In the genomic region with DNA sequence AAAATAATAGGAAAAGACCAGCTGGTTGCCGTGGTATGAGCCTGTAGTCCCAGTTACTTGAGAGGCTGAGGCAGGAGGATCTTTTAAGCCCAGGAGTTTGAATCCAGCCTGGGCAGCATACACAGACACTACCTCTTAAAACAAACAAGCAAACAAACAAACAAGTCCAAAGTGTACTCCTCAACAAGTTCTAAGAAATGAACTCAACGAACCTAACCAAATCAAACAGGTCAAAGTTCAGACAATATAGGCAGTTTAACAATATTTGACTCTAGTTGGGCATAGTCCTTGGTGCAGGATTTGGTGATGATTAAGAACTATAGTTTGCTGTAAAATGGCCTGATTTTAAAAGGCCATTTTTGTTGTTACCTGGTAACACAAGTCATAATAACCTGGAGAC, we compare ENCODE assay signal across 20 cellular contexts. TPM values are rescaled to one million over a fixed set of nuclear protein-coding genes. Genes with fewer than 3 reads are reported as not detected.
DNase-seq lines count a peak whose midpoint lies in the region; ATAC-seq, FAIRE-seq and TF ChIP-seq lines count a peak whose summit lies in the region.
"Had no signal": no experiment of that assay in that cellular context is flagged by ENCODE, and none has a peak within 500 bp of the region (broad histone marks: within the 10 kb centered on the region; RNA-seq: fewer than 3 reads in every experiment).

No MANE protein-coding gene starts in this region.

- H4K20me1 ChIP-seq in GM23338 (replicated peaks; ENCODE audit: insufficient read depth): no peaks in the 10 kb centered on the region

- H3K4me3 ChIP-seq in bronchial epithelial cell (ENCODE audit: low read depth, low read length): no peak overlapping the region
- H3K4me3 ChIP-seq in right lobe of liver: no peak overlapping the region
- no peak overlapping the region for H3K4me3 ChIP-seq in GM23338

- no peak overlapping the region for H3K4me2 ChIP-seq in GM23338

- H3F3A ChIP-seq in GM23338 (replicated peaks; ENCODE audit: low read depth): no peaks in the 10 kb centered on the region

- peak; percentile 7 for FAIRE-seq in bronchial epithelial cell (lab: Jason Lieb, UNC)
- FAIRE-seq: D721Med, G401.6, GM12892, GM18507 had no signal

- H3K9me2 ChIP-seq in GM23338 (ENCODE audit: insufficient read depth): no peaks in the 10 kb centered on the region

- H3K4me3 Mint-ChIP-seq in GM23338: no peak overlapping the region
- H3K4me3 Mint-ChIP-seq: CD4-positive, CD25-positive, alpha-beta regulatory T cell; CD8-positive, alpha-beta memory T cell; HFFc6 had no signal

- H3K27me3 ChIP-seq in bronchial epithelial cell (ENCODE audit: control insufficient read depth, insufficient read depth, low read length) (no peaks in the 10 kb centered on the region), right lobe of liver (no peaks in the 10 kb centered on the region), GM23338 (ENCODE audit: insufficient read depth) (no peaks in the 10 kb centered on the region)
- H3K27me3 ChIP-seq: BE2C had no signal

- H3K36me3 Mint-ChIP-seq in GM23338 (ENCODE audit: low read depth): peaks cover 2% of the 10 kb centered on the region; the same call in 2 of the 3 replicates
- H3K36me3 Mint-ChIP-seq: CD4-positive, CD25-positive, alpha-beta regulatory T cell had no signal

- H3K27ac ChIP-seq in right lobe of liver: no peak overlapping the region
- no peak overlapping the region for H3K27ac ChIP-seq in GM23338 (ENCODE audit: low read depth)

- H3K36me3 ChIP-seq in bronchial epithelial cell (ENCODE audit: control insufficient read depth, insufficient read depth, low read length) (no peaks in the 10 kb centered on the region), right lobe of liver (no peaks in the 10 kb centered on the region), GM23338 (ENCODE audit: insufficient read depth) (no peaks in the 10 kb centered on the region)
- H3K36me3 ChIP-seq: BE2C had no signal

- no peak overlapping the region for H2AFZ ChIP-seq in GM23338

- no peaks in the 10 kb centered on the region for H3K79me2 ChIP-seq in GM23338 (replicated peaks; ENCODE audit: insufficient read depth)

- no peaks in the 10 kb centered on the region for H3K4me1 Mint-ChIP-seq in GM23338
- H3K4me1 Mint-ChIP-seq: CD4-positive, CD25-positive, alpha-beta regulatory T cell; CD8-positive, alpha-beta memory T cell had no signal

- H3K4me1 ChIP-seq in right lobe of liver: peaks cover 0 to 16% (median 6%) of the 10 kb centered on the region in 4 donors
- H3K4me1 ChIP-seq in GM23338 (ENCODE audit: insufficient read depth): no peaks in the 10 kb centered on the region
- H3K4me1 ChIP-seq: BE2C had no signal

- H3K9me3 Mint-ChIP-seq in GM23338: peaks cover 14% of the 10 kb centered on the region; the same call in 2 of the 3 replicates

- TF ChIP-seq POLR2A in right lobe of liver (IDR thresholded peaks at IDR 0.05): no peak

- no peak overlapping the region for H3K27ac Mint-ChIP-seq in GM23338
- H3K27ac Mint-ChIP-seq: CD4-positive, CD25-positive, alpha-beta regulatory T cell; HFFc6 had no signal

- intact Hi-C loops in right lobe of liver (cut with DNase I): no loop called here

- H3K9me3 ChIP-seq in right lobe of liver: peaks cover 0 to 5% (median 3%) of the 10 kb centered on the region in 4 donors
- H3K9me3 ChIP-seq: BE2C had no signal

- H3K27me3 Mint-ChIP-seq in GM23338 (ENCODE audit: insufficient read depth, low read depth, poor library complexity): peaks cover 2% of the 10 kb centered on the region

- 55% methylated on average over 2 of the region's 2 CpGs for WGBS in right lobe of liver (ENCODE audit: insufficient coverage, low coverage, low lambda C conversion rate, missing lambda C conversion rate)

- TF ChIP-seq CTCF in bronchial epithelial cell (IDR thresholded peaks at IDR 0.05; ENCODE audit: insufficient read depth, low read length, severe bottlenecking) (no peak), right lobe of liver (IDR thresholded peaks at IDR 0.05) (no peak), GM23338 (conservative IDR thresholded peaks at IDR 0.05; ENCODE audit: low read depth in 2 of 2) (no peak)

- peak; percentile 8 for DNase-seq in activated effector memory CD4-positive, alpha-beta T cell treated with anti-CD3 and anti-CD28 coated beads, Interleukin-2, amount 50 U/mL, for 16 hours
- no peak for DNase-seq in activated effector memory CD4-positive, alpha-beta T cell treated with Interleukin-2 at 50 U/mL for 16 hours
- DNase-seq in bronchial epithelial cell (ENCODE audit: low read depth) (no peak), right lobe of liver (peak in 1 of 3 donors; percentile 24), T-helper 1 cell (no peak), GM23338 (ENCODE audit: low spot score) (no peak)
- DNase-seq: BE2C; C1 segment of cervical spinal cord; CD4-positive, CD25-positive, alpha-beta regulatory T cell; CD8-positive, alpha-beta memory T cell; COR-L47; GOT3; H7; HFFc6 had no signal

- ATAC-seq in right lobe of liver: peak; percentile 33 to 71 (median 67)
- ATAC-seq in HG03280 (IDR thresholded peaks at IDR 0.05; ENCODE audit: unreplicated experiment): no peak
- no peak for ATAC-seq in GM23338
- ATAC-seq: HCT116 had no signal

TF ChIP-seq in GM23338, 12 proteins besides CTCF, POLR2A, EP300 and RAD21 (continues in another document):
- TF ChIP-seq ZNF331 (CRISPR knock-in tag; IDR thresholded peaks at IDR 0.05; ENCODE audit: low read depth) (no peak), NANOG (IDR thresholded peaks at IDR 0.05; ENCODE audit: borderline replicate concordance) (no peak), POLR2AphosphoS5 (IDR thresholded peaks at IDR 0.05; ENCODE audit: low read depth) (no peak), CREB1 (CRISPR knock-in tag; IDR thresholded peaks at IDR 0.05; ENCODE audit: low read depth) (no peak), EZH2phosphoT487 (IDR thresholded peaks at IDR 0.05; ENCODE audit: unreplicated experiment) (no peak), EZH2 (IDR thresholded peaks at IDR 0.05; ENCODE audit: low read depth, unreplicated experiment) (no peak)
- TF ChIP-seq, protein P1, sequence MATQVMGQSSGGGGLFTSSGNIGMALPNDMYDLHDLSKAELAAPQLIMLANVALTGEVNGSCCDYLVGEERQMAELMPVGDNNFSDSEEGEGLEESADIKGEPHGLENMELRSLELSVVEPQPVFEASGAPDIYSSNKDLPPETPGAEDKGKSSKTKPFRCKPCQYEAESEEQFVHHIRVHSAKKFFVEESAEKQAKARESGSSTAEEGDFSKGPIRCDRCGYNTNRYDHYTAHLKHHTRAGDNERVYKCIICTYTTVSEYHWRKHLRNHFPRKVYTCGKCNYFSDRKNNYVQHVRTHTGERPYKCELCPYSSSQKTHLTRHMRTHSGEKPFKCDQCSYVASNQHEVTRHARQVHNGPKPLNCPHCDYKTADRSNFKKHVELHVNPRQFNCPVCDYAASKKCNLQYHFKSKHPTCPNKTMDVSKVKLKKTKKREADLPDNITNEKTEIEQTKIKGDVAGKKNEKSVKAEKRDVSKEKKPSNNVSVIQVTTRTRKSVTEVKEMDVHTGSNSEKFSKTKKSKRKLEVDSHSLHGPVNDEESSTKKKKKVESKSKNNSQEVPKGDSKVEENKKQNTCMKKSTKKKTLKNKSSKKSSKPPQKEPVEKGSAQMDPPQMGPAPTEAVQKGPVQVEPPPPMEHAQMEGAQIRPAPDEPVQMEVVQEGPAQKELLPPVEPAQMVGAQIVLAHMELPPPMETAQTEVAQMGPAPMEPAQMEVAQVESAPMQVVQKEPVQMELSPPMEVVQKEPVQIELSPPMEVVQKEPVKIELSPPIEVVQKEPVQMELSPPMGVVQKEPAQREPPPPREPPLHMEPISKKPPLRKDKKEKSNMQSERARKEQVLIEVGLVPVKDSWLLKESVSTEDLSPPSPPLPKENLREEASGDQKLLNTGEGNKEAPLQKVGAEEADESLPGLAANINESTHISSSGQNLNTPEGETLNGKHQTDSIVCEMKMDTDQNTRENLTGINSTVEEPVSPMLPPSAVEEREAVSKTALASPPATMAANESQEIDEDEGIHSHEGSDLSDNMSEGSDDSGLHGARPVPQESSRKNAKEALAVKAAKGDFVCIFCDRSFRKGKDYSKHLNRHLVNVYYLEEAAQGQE (IDR thresholded peaks at IDR 0.05; ENCODE audit: unreplicated experiment): no peak
- TF ChIP-seq, protein P2, sequence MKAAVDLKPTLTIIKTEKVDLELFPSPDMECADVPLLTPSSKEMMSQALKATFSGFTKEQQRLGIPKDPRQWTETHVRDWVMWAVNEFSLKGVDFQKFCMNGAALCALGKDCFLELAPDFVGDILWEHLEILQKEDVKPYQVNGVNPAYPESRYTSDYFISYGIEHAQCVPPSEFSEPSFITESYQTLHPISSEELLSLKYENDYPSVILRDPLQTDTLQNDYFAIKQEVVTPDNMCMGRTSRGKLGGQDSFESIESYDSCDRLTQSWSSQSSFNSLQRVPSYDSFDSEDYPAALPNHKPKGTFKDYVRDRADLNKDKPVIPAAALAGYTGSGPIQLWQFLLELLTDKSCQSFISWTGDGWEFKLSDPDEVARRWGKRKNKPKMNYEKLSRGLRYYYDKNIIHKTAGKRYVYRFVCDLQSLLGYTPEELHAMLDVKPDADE (IDR thresholded peaks at IDR 0.05): no peak

RNA-seq across cellular contexts. Expression of a gene that starts 41.9 kb away (rescaled TPM):
- total RNA-seq in bronchial epithelial cell (51.9 and 65.9 TPM in 2 replicates), right lobe of liver (100 to 1,000 TPM; 185 to 656 (median 388) TPM)
- total RNA-seq in GM23338 (2014; rRNA removed; shearing (Covaris generic)): 26.9 and 29.2 TPM in 2 replicates
- 5.5 and 6.6 TPM in 2 replicates for polyA plus RNA-seq in GM23338 (2016; fragmentation: Nextera tagmentation; extraction: Ambion mirVana)

RNA-seq across cellular contexts. Expression of a gene that starts 54.3 kb away (rescaled TPM):
- total RNA-seq in bronchial epithelial cell: 43.7 and 48.5 TPM in 2 replicates
- 10 to 100 TPM; 31.3 to 62.2 (median 51.5) TPM for total RNA-seq in right lobe of liver
- total RNA-seq in GM23338 (2014; rRNA removed; shearing (Covaris generic)): 84.2 and 94.1 TPM in 2 replicates
- 27.8 and 29.9 TPM in 2 replicates for polyA plus RNA-seq in GM23338 (2016; fragmentation: Nextera tagmentation; extraction: Ambion mirVana)

Comparison
In these comparisons a context has a peak if more than half of its experiments do, and no peak if none do; other contexts are left out.
1. ATAC-seq: peak in right lobe of liver (4 of 4); none in HG03280 (single experiment) and GM23338 (single experiment).